ENCODE assay signal across 16 cellular contexts in the genomic region with DNA sequence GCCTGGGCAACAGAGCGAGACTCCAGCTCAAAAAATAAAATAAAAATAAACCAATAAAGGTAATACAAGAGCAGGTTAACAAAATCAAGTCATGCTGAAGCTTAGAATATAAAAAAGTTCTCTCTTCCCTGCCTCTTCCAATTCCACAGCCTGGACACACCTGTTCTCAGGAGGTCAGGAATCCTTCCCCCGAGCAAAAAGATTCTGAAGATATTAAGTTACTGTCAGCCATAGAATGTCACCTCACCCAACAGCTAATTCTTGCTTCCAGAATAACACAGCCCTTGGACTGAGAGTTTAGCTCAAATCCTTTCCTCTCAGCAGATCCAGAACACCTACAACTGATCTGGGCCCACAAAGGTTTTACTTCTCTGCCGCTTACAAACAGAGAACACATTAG. TPM values are rescaled to one million over a fixed set of nuclear protein-coding genes. Genes with fewer than 3 reads are reported as not detected.
DNase-seq lines count a peak whose midpoint lies in the region; ATAC-seq and TF ChIP-seq lines count a peak whose summit lies in the region.
"Had no signal": no experiment of that assay in that cellular context is flagged by ENCODE, and none has a peak within 500 bp of the region (broad histone marks: within the 10 kb centered on the region; RNA-seq: fewer than 3 reads in every experiment).

No MANE protein-coding gene starts in this region.

- no peaks in the 10 kb centered on the region for H3K27me3 Mint-ChIP-seq in naive B cell
- H3K27me3 Mint-ChIP-seq in activated CD4-positive, alpha-beta T cell treated with anti-CD3 and anti-CD28 coated beads for 36 hours, result no peaks in the 10 kb centered on the region
- H3K27me3 Mint-ChIP-seq: CD4-positive, CD25-positive, alpha-beta regulatory T cell had no signal

- H3K4me1 ChIP-seq in left ventricle myocardium inferior, result peaks cover 15% of the 10 kb centered on the region
- peaks cover 2% of the 10 kb centered on the region for H3K4me1 ChIP-seq in right cardiac atrium (ENCODE audit: control insufficient read depth, insufficient read depth, low read length)
- H3K4me1 ChIP-seq in psoas muscle, result peaks cover 39% of the 10 kb centered on the region

- 94% methylated on average over 3 of the region's 3 CpGs for WGBS in right cardiac atrium
- 56 to 71% (median 65%) methylated on average over 3 of the region's 3 CpGs for WGBS in psoas muscle, 3 donors

- peaks cover 4 to 11% (median 5%) of the 10 kb centered on the region in 3 donors for H3K4me1 Mint-ChIP-seq in naive B cell
- peaks cover 6% of the 10 kb centered on the region for H3K4me1 Mint-ChIP-seq in activated CD4-positive, alpha-beta T cell treated with anti-CD3 and anti-CD28 coated beads for 36 hours
- H3K4me1 Mint-ChIP-seq: H9 had no signal

- H3K27ac ChIP-seq in left ventricle myocardium inferior (replicated peaks) (peak overlapping the region; percentile 62), right cardiac atrium (ENCODE audit: low read length) (no peak overlapping the region), psoas muscle (peak overlapping the region; percentile 57)
- H3K27ac ChIP-seq: BLaER1 treated with 17β-estradiol and CSF1 and Interleukin-3, amounts not matched to agents 10 nM and 100 nM had no signal

- CTCF ChIA-PET in activated CD4-positive, alpha-beta T cell treated with anti-CD3 and anti-CD28 coated beads for 36 hours (lab: Charles Lee), result interaction anchor here (0.7 to 1.4 kb wide), 3 partner anchors 8 to 365 kb away, joined by 3 read pairs; no protein-coding TSS in a partner anchor

- H3K4me3 Mint-ChIP-seq in naive B cell, result no peak overlapping the region
- H3K4me3 Mint-ChIP-seq in activated CD4-positive, alpha-beta T cell treated with anti-CD3 and anti-CD28 coated beads for 36 hours, result no peak overlapping the region
- H3K4me3 Mint-ChIP-seq: CD4-positive, CD25-positive, alpha-beta regulatory T cell; H9 had no signal

- POLR2A ChIA-PET in activated CD4-positive, alpha-beta T cell treated with anti-CD3 and anti-CD28 coated beads for 36 hours (lab: Charles Lee), result no interaction called here

- peaks cover 21 to 22% of the 10 kb centered on the region in 2 donors for H3K36me3 Mint-ChIP-seq in naive B cell
- peaks cover 14% of the 10 kb centered on the region for H3K36me3 Mint-ChIP-seq in activated CD4-positive, alpha-beta T cell treated with anti-CD3 and anti-CD28 coated beads for 36 hours (ENCODE audit: low read depth)

- H3K36me3 ChIP-seq in left ventricle myocardium inferior (no peaks in the 10 kb centered on the region), psoas muscle (ENCODE audit: insufficient read depth in 1 of 2, low read depth in 1 of 2) (no peaks in the 10 kb centered on the region)

- H3K27ac Mint-ChIP-seq in naive B cell, result peak overlapping the region in 4 of 6 donors; percentile 29 to 84 (median 38)
- H3K27ac Mint-ChIP-seq in activated CD4-positive, alpha-beta T cell treated with anti-CD3 and anti-CD28 coated beads for 36 hours, result no peak overlapping the region

- TF ChIP-seq CTCF in left ventricle myocardium inferior (IDR thresholded peaks at IDR 0.05; ENCODE audit: borderline replicate concordance), result no peak
- TF ChIP-seq CTCF in psoas muscle (IDR thresholded peaks at IDR 0.05), result no peak

- intact Hi-C loops in left ventricle myocardium inferior (cut with micrococcal nuclease), result no loop called here
- intact Hi-C loops in right cardiac atrium (cut with DNase I), result no loop called here
- intact Hi-C loops in psoas muscle (cut with DNase I), result no loop called here
- intact Hi-C loops in activated CD4-positive, alpha-beta T cell treated with anti-CD3 and anti-CD28 coated beads for 36 hours (cut with DNase I, micrococcal nuclease), result no loop called here

- H3K9me3 ChIP-seq in left ventricle myocardium inferior (replicated peaks) (no peaks in the 10 kb centered on the region), right cardiac atrium (ENCODE audit: control insufficient read depth, low read length) (no peaks in the 10 kb centered on the region), psoas muscle (no peaks in the 10 kb centered on the region)

- no peaks in the 10 kb centered on the region for H3K27me3 ChIP-seq in left ventricle myocardium inferior (ENCODE audit: low read depth)
- no peaks in the 10 kb centered on the region for H3K27me3 ChIP-seq in right cardiac atrium (ENCODE audit: control insufficient read depth, insufficient read depth)
- no peaks in the 10 kb centered on the region for H3K27me3 ChIP-seq in psoas muscle (ENCODE audit: insufficient read depth in 3 of 3, low read length in 2 of 3)
- H3K27me3 ChIP-seq: BLaER1 treated with 17β-estradiol and CSF1 and Interleukin-3, amounts not matched to agents 10 nM and 100 nM had no signal

- ATAC-seq in right cardiac atrium, result no peak
- no peak for ATAC-seq in naive B cell (ENCODE audit: low read depth in 2 of 2)
- ATAC-seq in psoas muscle, result peak in 1 of 4 donors; percentile 40
- ATAC-seq in activated CD4-positive, alpha-beta T cell treated with anti-CD3 and anti-CD28 coated beads for 36 hours, result no peak
- no peak for ATAC-seq in HG03378 (IDR thresholded peaks at IDR 0.05; ENCODE audit: unreplicated experiment)
- ATAC-seq: HepG2 had no signal

- DNase-seq in left ventricle myocardium inferior, result no peak
- DNase-seq in right cardiac atrium, result no peak
- DNase-seq in naive B cell, result no peak
- no peak for DNase-seq in psoas muscle
- DNase-seq in activated CD4-positive, alpha-beta T cell treated with anti-CD3 and anti-CD28 coated beads for 36 hours, result no peak
- DNase-seq in amniotic stem cell (lab: John Stamatoyannopoulos, UW), result no peak
- DNase-seq: 8988T; CD4-positive, CD25-positive, alpha-beta regulatory T cell; DMS153; DMS79 treated with DMSO at 0.1 percent for 48 hours; EL; GOT3; H9 had no signal

- H3K9me3 Mint-ChIP-seq in naive B cell, result no peaks in the 10 kb centered on the region
- H3K9me3 Mint-ChIP-seq in activated CD4-positive, alpha-beta T cell treated with anti-CD3 and anti-CD28 coated beads for 36 hours (ENCODE audit: low read depth), result peaks cover 3% of the 10 kb centered on the region
- H3K9me3 Mint-ChIP-seq: H9 had no signal

- H3K4me3 ChIP-seq in left ventricle myocardium inferior (no peak overlapping the region), right cardiac atrium (ENCODE audit: low read length) (no peak overlapping the region), psoas muscle (no peak overlapping the region)
- H3K4me3 ChIP-seq: BLaER1 treated with 17β-estradiol and CSF1 and Interleukin-3, amounts not matched to agents 10 nM and 100 nM had no signal

RNA-seq across cellular contexts. Expression of gene SLC39A11, which starts 27.1 kb away (rescaled TPM):
- total RNA-seq in left ventricle myocardium inferior (6.4 TPM), right cardiac atrium (10 to 100 TPM in 1 of 4 donors, 1 to 10 TPM in 3; 9.8 to 12.6 (median 9.9) TPM), psoas muscle (1 to 10 TPM; 7.3 to 9.7 (median 8.6) TPM)
- polyA plus RNA-seq in right cardiac atrium (3.2 TPM), naive B cell (ENCODE audit: low read depth in 6 of 6) (10 to 100 TPM in 5 of 6 donors, 1 to 10 TPM in 1; 8.5 to 15.2 (median 12.1) TPM), psoas muscle (1 to 10 TPM; 1.6 to 8.3 (median 2.6) TPM)
- 10 to 100 TPM; 12.5 to 17.2 TPM for total RNA-seq in activated CD4-positive, alpha-beta T cell treated with anti-CD3 and anti-CD28 coated beads for 36 hours
